ENCODE assay signal across 20 cellular contexts in the genomic region with DNA sequence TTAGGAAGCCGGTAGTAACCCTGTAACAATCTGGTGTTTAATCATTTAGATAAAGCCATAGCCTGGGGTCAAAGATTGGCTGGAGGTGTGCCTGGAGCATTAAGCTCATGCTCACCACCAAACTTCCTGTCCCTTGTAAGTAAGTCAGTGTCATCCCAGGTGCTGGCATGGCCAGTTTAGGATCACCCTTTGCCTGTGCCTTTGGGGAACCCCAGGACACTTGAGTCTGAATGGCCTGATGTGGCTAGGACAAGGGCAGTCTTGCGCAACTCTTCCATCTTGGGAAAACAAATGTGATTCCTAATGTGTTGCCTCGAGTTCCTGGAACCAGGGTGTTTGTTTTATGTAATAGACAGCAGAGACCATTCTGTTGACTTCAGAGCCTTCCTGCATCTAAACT.
DNase-seq lines count a peak whose midpoint lies in the region; ATAC-seq and TF ChIP-seq lines count a peak whose summit lies in the region.
"Had no signal": no experiment of that assay in that cellular context is flagged by ENCODE, and none has a peak within 500 bp of the region (broad histone marks: within the 10 kb centered on the region; RNA-seq: fewer than 3 reads in every experiment).

No MANE protein-coding gene starts in this region.

- TF ChIP-seq CTCF in endothelial cell (IDR thresholded peaks at IDR 0.05; ENCODE audit: unreplicated experiment) (no peak), liver (IDR thresholded peaks at IDR 0.05; ENCODE audit: low read depth, low read length, missing input control) (no peak), stomach (IDR thresholded peaks at IDR 0.05) (no peak), esophagus squamous epithelium (IDR thresholded peaks at IDR 0.05) (no peak), osteocyte (IDR thresholded peaks at IDR 0.05) (no peak)

- H3K27me3 ChIP-seq in liver (ENCODE audit: control insufficient read depth in 4 of 4, insufficient read depth in 4 of 4, low read length in 3 of 4) (no peaks in the 10 kb centered on the region), stomach (no peaks in the 10 kb centered on the region), esophagus squamous epithelium (no peaks in the 10 kb centered on the region)

- TF ChIP-seq EP300 in Ishikawa (IDR thresholded peaks at IDR 0.05; ENCODE audit: borderline replicate concordance) (no peak), stomach (IDR thresholded peaks at IDR 0.05) (no peak)

- H3K9me3 ChIP-seq in liver (ENCODE audit: control insufficient read depth in 4 of 4, low read length in 3 of 4) (no peaks in the 10 kb centered on the region), stomach (no peaks in the 10 kb centered on the region), esophagus squamous epithelium (no peaks in the 10 kb centered on the region)
- H3K9me3 ChIP-seq: psoas muscle, thoracic aorta had no signal

- H3K4me1 ChIP-seq in liver (ENCODE audit: control insufficient read depth in 4 of 4, insufficient read depth in 4 of 4, low read length in 3 of 4) = peaks cover 6 to 23% (median 18%) of the 10 kb centered on the region in 4 donors
- peaks cover 27 to 63% (median 54%) of the 10 kb centered on the region in 4 donors for H3K4me1 ChIP-seq in stomach
- peaks cover 0 to 61% (median 18%) of the 10 kb centered on the region in 3 donors for H3K4me1 ChIP-seq in esophagus squamous epithelium

- intact Hi-C loops in stomach (cut with DNase I; ENCODE audit: low total_unique reads) (no loop called here), esophagus squamous epithelium (cut with DNase I) (no loop called here)

- 30% methylated on average over 3 of the region's 3 CpGs for WGBS in liver
- WGBS in stomach, 5 donors = 41 to 52% (median 42%) methylated on average over 3 of the region's 3 CpGs
- WGBS in esophagus squamous epithelium, 2 donors = 61 to 66% methylated on average over 3 of the region's 3 CpGs

- H3K27ac ChIP-seq in liver (ENCODE audit: low read depth in 1 of 2, low read length in 2 of 2) (peak overlapping the region; percentile 14 to 69), stomach (peak overlapping the region; percentile 7 to 68 (median 41)), esophagus squamous epithelium (peak overlapping the region in 2 of 4 donors; percentile 44 to 69)
- H3K27ac ChIP-seq: psoas muscle, thoracic aorta had no signal

- H3K4me3 Mint-ChIP-seq in endothelial cell (ENCODE audit: unreplicated experiment) = no peak overlapping the region
- no peak overlapping the region for H3K4me3 Mint-ChIP-seq in osteocyte (ENCODE audit: unreplicated experiment)
- H3K4me3 Mint-ChIP-seq: activated CD4-positive, alpha-beta T cell treated with anti-CD3 and anti-CD28 coated beads, Interleukin-2, amount 10 ng/mL, durations not matched to agents 24 days and 14 days; nephron progenitor cell had no signal

- H3K27ac Mint-ChIP-seq in endothelial cell (ENCODE audit: unreplicated experiment) (peak overlapping the region; percentile 64), osteocyte (ENCODE audit: unreplicated experiment) (no peak overlapping the region)
- H3K27ac Mint-ChIP-seq: activated CD4-positive, alpha-beta T cell treated with anti-CD3 and anti-CD28 coated beads, Interleukin-2, amount 10 ng/mL, durations not matched to agents 24 days and 14 days; nephron progenitor cell had no signal

- H3K27me3 Mint-ChIP-seq in endothelial cell (ENCODE audit: unreplicated experiment) = peaks cover 36% of the 10 kb centered on the region
- no peaks in the 10 kb centered on the region for H3K27me3 Mint-ChIP-seq in osteocyte (ENCODE audit: unreplicated experiment)
- H3K27me3 Mint-ChIP-seq: activated CD4-positive, alpha-beta T cell treated with anti-CD3 and anti-CD28 coated beads, Interleukin-2, amount 10 ng/mL, durations not matched to agents 24 days and 14 days had no signal

- ATAC-seq in HG02885 (IDR thresholded peaks at IDR 0.05; ENCODE audit: poor library complexity, unreplicated experiment) = no peak
- ATAC-seq: psoas muscle had no signal

- H3K36me3 ChIP-seq in liver (ENCODE audit: control insufficient read depth in 4 of 4, insufficient read depth in 3 of 4, low read depth in 1 of 4, low read length in 3 of 4) (no peaks in the 10 kb centered on the region), stomach (no peaks in the 10 kb centered on the region), esophagus squamous epithelium (no peaks in the 10 kb centered on the region)
- H3K36me3 ChIP-seq: thoracic aorta had no signal

- TF ChIP-seq POLR2A in stomach (IDR thresholded peaks at IDR 0.05) (no peak), esophagus squamous epithelium (IDR thresholded peaks at IDR 0.05) (no peak)

- H3K9me3 Mint-ChIP-seq in endothelial cell (ENCODE audit: unreplicated experiment) = no peaks in the 10 kb centered on the region
- H3K9me3 Mint-ChIP-seq in osteocyte (ENCODE audit: unreplicated experiment) = no peaks in the 10 kb centered on the region
- H3K9me3 Mint-ChIP-seq: nephron progenitor cell had no signal

- H3K4me1 Mint-ChIP-seq in endothelial cell (ENCODE audit: unreplicated experiment) (peaks cover 53% of the 10 kb centered on the region), osteocyte (ENCODE audit: unreplicated experiment) (peaks cover 32% of the 10 kb centered on the region)

- H3K4me3 ChIP-seq in liver (ENCODE audit: low read depth in 1 of 3, low read length in 3 of 3) (no peak overlapping the region), stomach (no peak overlapping the region), esophagus squamous epithelium (no peak overlapping the region)
- H3K4me3 ChIP-seq: psoas muscle, thoracic aorta had no signal

- H3K9ac ChIP-seq in liver (ENCODE audit: low read depth in 1 of 2, low read length in 2 of 2) = no peak overlapping the region

- DNase-seq in endothelial cell (ENCODE audit: low spot score) (no peak), stomach (no peak), esophagus squamous epithelium (lab: John Stamatoyannopoulos, UW) (no peak), osteocyte (ENCODE audit: extremely low spot score, unreplicated experiment) (no peak)
- DNase-seq: activated CD4-positive, alpha-beta T cell treated with anti-CD3 and anti-CD28 coated beads, Interleukin-2, amount 10 ng/mL, durations not matched to agents 24 days and 14 days; activated CD8-positive, alpha-beta memory T cell treated with anti-CD3 and anti-CD28 coated beads, Interleukin-2, amount 50 U/mL, for 4 hours; activated effector memory CD4-positive, alpha-beta T cell treated with anti-CD3 and anti-CD28 coated beads, Interleukin-2, amount 50 U/mL, for 16 hours; central memory CD4-positive, alpha-beta T cell; EL; Kasumi-1; NCI-H1417; NCI-H2107; NCI-H510A treated with DMSO at 0.1 percent for 48 hours; nephron progenitor cell; psoas muscle; SW 1271 had no signal

- H3K36me3 Mint-ChIP-seq in endothelial cell (ENCODE audit: low read depth, unreplicated experiment) (peaks cover 52% of the 10 kb centered on the region), osteocyte (ENCODE audit: unreplicated experiment) (peaks cover 6% of the 10 kb centered on the region)

- TF ChIP-seq RAD21 in Ishikawa (IDR thresholded peaks at IDR 0.05; ENCODE audit: low read depth) = no peak
- peak in 1 of 2 donors; percentile 33 for TF ChIP-seq RAD21 in liver (IDR thresholded peaks at IDR 0.05)

TF ChIP-seq in Ishikawa, 13 proteins besides CTCF, POLR2A, EP300 and RAD21:
- TF ChIP-seq CEBPB (IDR thresholded peaks at IDR 0.05) (peak; percentile 96), EGR1 (IDR thresholded peaks at IDR 0.05) (no peak), ZBTB7A (IDR thresholded peaks at IDR 0.05; ENCODE audit: low read depth) (no peak), YY1 (IDR thresholded peaks at IDR 0.05; ENCODE audit: low read depth) (no peak), TEAD4 (IDR thresholded peaks at IDR 0.05) (no peak)

TF ChIP-seq in liver, 16 proteins besides CTCF, POLR2A, EP300 and RAD21:
- TF ChIP-seq SP1 (IDR thresholded peaks at IDR 0.05) (peak; percentile 64), RXRA (IDR thresholded peaks at IDR 0.05) (peak; percentile 73 to 77), JUND (IDR thresholded peaks at IDR 0.05) (peak; percentile 43 to 50), HNF4G (IDR thresholded peaks at IDR 0.05) (peak; percentile 45), YY1 (IDR thresholded peaks at IDR 0.05) (peak; percentile 73), FOXA2 (IDR thresholded peaks at IDR 0.05) (peak; percentile 52), HNF4A (conservative IDR thresholded peaks at IDR 0.05) (peak; percentile 74 to 79), NR2F2 (IDR thresholded peaks at IDR 0.05) (peak; percentile 58)
- TF ChIP-seq, protein P1, sequence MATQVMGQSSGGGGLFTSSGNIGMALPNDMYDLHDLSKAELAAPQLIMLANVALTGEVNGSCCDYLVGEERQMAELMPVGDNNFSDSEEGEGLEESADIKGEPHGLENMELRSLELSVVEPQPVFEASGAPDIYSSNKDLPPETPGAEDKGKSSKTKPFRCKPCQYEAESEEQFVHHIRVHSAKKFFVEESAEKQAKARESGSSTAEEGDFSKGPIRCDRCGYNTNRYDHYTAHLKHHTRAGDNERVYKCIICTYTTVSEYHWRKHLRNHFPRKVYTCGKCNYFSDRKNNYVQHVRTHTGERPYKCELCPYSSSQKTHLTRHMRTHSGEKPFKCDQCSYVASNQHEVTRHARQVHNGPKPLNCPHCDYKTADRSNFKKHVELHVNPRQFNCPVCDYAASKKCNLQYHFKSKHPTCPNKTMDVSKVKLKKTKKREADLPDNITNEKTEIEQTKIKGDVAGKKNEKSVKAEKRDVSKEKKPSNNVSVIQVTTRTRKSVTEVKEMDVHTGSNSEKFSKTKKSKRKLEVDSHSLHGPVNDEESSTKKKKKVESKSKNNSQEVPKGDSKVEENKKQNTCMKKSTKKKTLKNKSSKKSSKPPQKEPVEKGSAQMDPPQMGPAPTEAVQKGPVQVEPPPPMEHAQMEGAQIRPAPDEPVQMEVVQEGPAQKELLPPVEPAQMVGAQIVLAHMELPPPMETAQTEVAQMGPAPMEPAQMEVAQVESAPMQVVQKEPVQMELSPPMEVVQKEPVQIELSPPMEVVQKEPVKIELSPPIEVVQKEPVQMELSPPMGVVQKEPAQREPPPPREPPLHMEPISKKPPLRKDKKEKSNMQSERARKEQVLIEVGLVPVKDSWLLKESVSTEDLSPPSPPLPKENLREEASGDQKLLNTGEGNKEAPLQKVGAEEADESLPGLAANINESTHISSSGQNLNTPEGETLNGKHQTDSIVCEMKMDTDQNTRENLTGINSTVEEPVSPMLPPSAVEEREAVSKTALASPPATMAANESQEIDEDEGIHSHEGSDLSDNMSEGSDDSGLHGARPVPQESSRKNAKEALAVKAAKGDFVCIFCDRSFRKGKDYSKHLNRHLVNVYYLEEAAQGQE (IDR thresholded peaks at IDR 0.05) = no peak
- TF ChIP-seq, protein P2, sequence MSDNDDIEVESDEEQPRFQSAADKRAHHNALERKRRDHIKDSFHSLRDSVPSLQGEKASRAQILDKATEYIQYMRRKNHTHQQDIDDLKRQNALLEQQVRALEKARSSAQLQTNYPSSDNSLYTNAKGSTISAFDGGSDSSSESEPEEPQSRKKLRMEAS (IDR thresholded peaks at IDR 0.05) = no peak
- TF ChIP-seq, protein P3, sequence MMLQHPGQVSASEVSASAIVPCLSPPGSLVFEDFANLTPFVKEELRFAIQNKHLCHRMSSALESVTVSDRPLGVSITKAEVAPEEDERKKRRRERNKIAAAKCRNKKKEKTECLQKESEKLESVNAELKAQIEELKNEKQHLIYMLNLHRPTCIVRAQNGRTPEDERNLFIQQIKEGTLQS (IDR thresholded peaks at IDR 0.05) = no peak
